Comparison of ENCODE assay signal across 4 cellular contexts in the genomic region with DNA sequence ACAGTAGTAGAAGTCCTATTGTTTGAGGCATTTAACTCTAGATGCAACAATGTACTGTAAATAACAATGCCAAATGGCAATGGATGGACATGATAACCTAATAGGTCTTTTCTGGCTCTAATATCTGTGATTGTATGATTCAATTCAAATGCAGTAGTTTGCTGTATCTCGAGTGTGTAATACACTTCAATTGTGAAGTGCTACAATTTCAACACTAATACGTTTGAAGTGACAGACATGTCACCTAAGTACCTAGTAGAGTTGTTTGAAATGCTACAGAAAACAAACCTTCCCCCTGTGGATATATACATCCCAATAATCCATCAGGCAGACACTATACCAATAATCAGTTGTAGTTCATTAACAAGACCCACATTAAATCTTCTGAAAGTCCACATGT.
"Had no signal": no experiment of that assay in that cellular context is flagged by ENCODE, and none has a peak within 500 bp of the region (broad histone marks: within the 10 kb centered on the region; RNA-seq: fewer than 3 reads in every experiment).

No MANE protein-coding gene starts in this region.

- H3K4me3 ChIP-seq: GM23338 had no signal

- H3K4me2 ChIP-seq: GM23338 had no signal

- DNase-seq: H9, HCEC 1CT, KBM-7 had no signal

- ATAC-seq: GM23338 had no signal

- H2AFZ ChIP-seq: GM23338 had no signal
